Comparison of ENCODE assay signal across 22 cellular contexts in the genomic region with DNA sequence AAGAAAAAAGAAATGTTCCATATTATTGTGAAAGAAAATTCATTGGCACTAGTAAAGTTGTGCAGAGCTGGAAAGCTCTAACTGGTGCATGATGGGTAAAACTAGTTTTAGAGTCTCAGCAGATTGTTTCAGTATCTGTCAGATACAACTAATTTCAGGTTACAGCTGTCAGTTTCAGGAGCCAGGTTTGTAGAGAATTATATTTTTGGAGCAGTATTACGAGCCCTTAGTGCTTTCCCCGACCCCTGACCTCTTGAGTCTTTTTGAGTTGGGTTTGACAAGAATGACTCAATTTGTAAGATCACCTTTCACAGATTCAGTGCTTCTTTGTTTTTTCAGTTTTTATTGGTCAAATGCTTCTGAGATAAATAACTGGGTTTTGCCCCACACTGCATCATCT.
DNase-seq lines count a peak whose midpoint lies in the region; ATAC-seq, FAIRE-seq and TF ChIP-seq lines count a peak whose summit lies in the region.
"Had no signal": no experiment of that assay in that cellular context is flagged by ENCODE, and none has a peak within 500 bp of the region (broad histone marks: within the 10 kb centered on the region; RNA-seq: fewer than 3 reads in every experiment).

No MANE protein-coding gene starts in this region.

- H3K36me3 Mint-ChIP-seq in activated CD4-positive, alpha-beta T cell treated with anti-CD3 and anti-CD28 coated beads for 36 hours (ENCODE audit: low read depth): no peaks in the 10 kb centered on the region

- RAD21 ChIA-PET in GM12878 (lab: Charles Lee; ENCODE audit: unreplicated experiment): no interaction called here

- H3F3A ChIP-seq in SK-N-SH (replicated peaks; ENCODE audit: insufficient read depth): no peaks in the 10 kb centered on the region

- WGBS in SK-N-SH (ENCODE audit: low lambda C conversion rate): 29% methylated on average over 2 of the region's 2 CpGs
- 3% methylated on average over 2 of the region's 2 CpGs for WGBS in GM12878 (ENCODE audit: insufficient coverage, insufficient replicate concordance, low lambda C conversion rate, missing lambda C conversion rate)

- no peaks in the 10 kb centered on the region for H3K36me3 ChIP-seq in SK-N-SH (replicated peaks in 1 of 2; ENCODE audit: control insufficient read depth in 1 of 2, insufficient read depth in 2 of 2, low read length in 1 of 2)
- H3K36me3 ChIP-seq in GM12878 (ENCODE audit: control insufficient read depth in 2 of 2, insufficient read depth in 2 of 2, low read length in 1 of 2): no peaks in the 10 kb centered on the region
- H3K36me3 ChIP-seq in Karpas-422 (ENCODE audit: insufficient read depth, low read length): no peaks in the 10 kb centered on the region

- SMC1A ChIA-PET in GM12878 (lab: Charles Lee; ENCODE audit: uncharacterized antibody, unreplicated experiment): no interaction called here

- H3K9me2 ChIP-seq in SK-N-SH: no peaks in the 10 kb centered on the region
- no peaks in the 10 kb centered on the region for H3K9me2 ChIP-seq in Karpas-422 (replicated peaks; ENCODE audit: insufficient read depth, low read length)

- H3K4me1 ChIP-seq in SK-N-SH (ENCODE audit: control insufficient read depth in 1 of 2, insufficient read depth in 2 of 2, low read depth in 1 of 2, low read length in 1 of 2) (no peaks in the 10 kb centered on the region), GM12878 (ENCODE audit: control insufficient read depth, insufficient read depth, low read length) (no peaks in the 10 kb centered on the region), Karpas-422 (ENCODE audit: low read length) (no peaks in the 10 kb centered on the region)
- H3K4me1 ChIP-seq: A549, Caco-2 had no signal

- in situ Hi-C loops in GM12878 (cut with MboI): no loop called here

- ATAC-seq in SK-N-SH treated with all-trans-retinoic acid at 6 μM for 48 hours (no peak), HG02610 (IDR thresholded peaks at IDR 0.05; ENCODE audit: unreplicated experiment) (peak; percentile 78), HG03066 (IDR thresholded peaks at IDR 0.05; ENCODE audit: low read depth, unreplicated experiment) (peak; percentile 50), GM12878 (0 out of 3 replicates have a peak, but pooled peaks have one; percentile 15)
- ATAC-seq in activated CD4-positive, alpha-beta T cell treated with anti-CD3 and anti-CD28 coated beads for 36 hours: no peak
- ATAC-seq: A549 had no signal

- H3K9me3 ChIP-seq in SK-N-SH (no peaks in the 10 kb centered on the region), GM12878 (replicated peaks; ENCODE audit: control insufficient read depth, insufficient read depth, low read length) (no peaks in the 10 kb centered on the region), Karpas-422 (ENCODE audit: low read length) (peaks cover 18% of the 10 kb centered on the region)
- H3K9me3 ChIP-seq: A549, Caco-2 had no signal

- H3K27ac ChIP-seq in SK-N-SH (ENCODE audit: low read depth in 2 of 2, low read length in 1 of 2) (no peak overlapping the region), GM12878 (ENCODE audit: control insufficient read depth, insufficient read depth) (no peak overlapping the region), Karpas-422 (ENCODE audit: low read length) (no peak overlapping the region)
- H3K27ac ChIP-seq: 22Rv1, A549, C4-2B, GM23248, HL-60 had no signal

- peaks cover 2% of the 10 kb centered on the region for H3K9me3 Mint-ChIP-seq in activated CD4-positive, alpha-beta T cell treated with anti-CD3 and anti-CD28 coated beads for 36 hours (ENCODE audit: low read depth)

- TF ChIP-seq EP300 in SK-N-SH (IDR thresholded peaks at IDR 0.05; ENCODE audit: borderline replicate concordance in 1 of 2, low read depth in 1 of 2, low read length in 1 of 2) (no peak), GM12878 (IDR thresholded peaks at IDR 0.05; ENCODE audit: borderline replicate concordance in 1 of 2, control insufficient read depth in 1 of 2, low read depth in 2 of 2, low read length in 2 of 2) (no peak)

- TF ChIP-seq POLR2A in GM12878 (IDR thresholded peaks at IDR 0.05; ENCODE audit: low read depth, low read length): no peak

- POLR2A ChIA-PET in SK-N-SH (lab: Yijun Ruan, JAX): no interaction called here
- POLR2A ChIA-PET in GM12878 (lab: Charles Lee): no interaction called here
- POLR2A ChIA-PET in activated CD4-positive, alpha-beta T cell treated with anti-CD3 and anti-CD28 coated beads for 36 hours (lab: Charles Lee): no interaction called here

- H3K27ac Mint-ChIP-seq in activated CD4-positive, alpha-beta T cell treated with anti-CD3 and anti-CD28 coated beads for 36 hours: no peak overlapping the region
- H3K27ac Mint-ChIP-seq: CD4-positive, alpha-beta T cell had no signal

- H3K27me3 Mint-ChIP-seq in activated CD4-positive, alpha-beta T cell treated with anti-CD3 and anti-CD28 coated beads for 36 hours: no peaks in the 10 kb centered on the region
- H3K27me3 Mint-ChIP-seq: CD4-positive, alpha-beta T cell had no signal

- H3K27me3 ChIP-seq in SK-N-SH (ENCODE audit: insufficient read depth) (no peaks in the 10 kb centered on the region), GM12878 (replicated peaks in 1 of 2; ENCODE audit: control insufficient read depth in 2 of 2, insufficient read depth in 2 of 2, low read length in 1 of 2) (no peaks in the 10 kb centered on the region), Karpas-422 (ENCODE audit: low read length) (no peaks in the 10 kb centered on the region)

- intact Hi-C loops in GM12878 (cut with micrococcal nuclease; ENCODE audit: unreplicated experiment): no loop called here
- intact Hi-C loops in activated CD4-positive, alpha-beta T cell treated with anti-CD3 and anti-CD28 coated beads for 36 hours (cut with DNase I, micrococcal nuclease): no loop called here

- H4K20me1 ChIP-seq in SK-N-SH (ENCODE audit: insufficient read depth): no peaks in the 10 kb centered on the region
- H4K20me1 ChIP-seq in GM12878 (ENCODE audit: control insufficient read depth, insufficient read depth): no peaks in the 10 kb centered on the region
- H4K20me1 ChIP-seq in Karpas-422 (ENCODE audit: insufficient read depth, low read depth, low read length): no peaks in the 10 kb centered on the region

- BruUV-seq in GM12878 (replicated peaks; lab: Mats Ljungman, UMichigan): no TSS peak

- TF ChIP-seq RAD21 in SK-N-SH (IDR thresholded peaks at IDR 0.05; ENCODE audit: low read length): no peak
- TF ChIP-seq RAD21 in GM12878 (IDR thresholded peaks at IDR 0.05; ENCODE audit: insufficient read depth, low read depth, low read length): no peak

- H3K9ac ChIP-seq in SK-N-SH: no peak overlapping the region
- no peak overlapping the region for H3K9ac ChIP-seq in GM12878 (ENCODE audit: control insufficient read depth, insufficient read depth, low read length)
- H3K9ac ChIP-seq in Karpas-422 (ENCODE audit: low read length): no peak overlapping the region
- H3K9ac ChIP-seq: GM23248 had no signal

- TF ChIP-seq CTCF in SK-N-SH (IDR thresholded peaks at IDR 0.05) (no peak), GM12878 (IDR thresholded peaks at IDR 0.05 in 2 of 3, conservative IDR thresholded peaks at IDR 0.05 in 1 of 3; ENCODE audit: control insufficient read depth in 2 of 3, extremely low read depth in 1 of 3, insufficient read depth in 1 of 3, low read depth in 3 of 3, low read length in 3 of 3) (no peak)

- H3K4me1 Mint-ChIP-seq in activated CD4-positive, alpha-beta T cell treated with anti-CD3 and anti-CD28 coated beads for 36 hours: no peaks in the 10 kb centered on the region

- no peak for FAIRE-seq in GM12878 (lab: Jason Lieb, UNC)
- FAIRE-seq: A549, D721Med, H54 had no signal

- H3K4me3 ChIP-seq in SK-N-SH (ENCODE audit: low read depth in 2 of 2, low read length in 1 of 2) (no peak overlapping the region), GM12878 (no peak overlapping the region), Karpas-422 (ENCODE audit: low read length) (no peak overlapping the region)
- H3K4me3 ChIP-seq: A549, GM23248 had no signal

- 0 out of 2 replicates have a peak overlapping the region, but pooled peaks have one; percentile 31 for H2AFZ ChIP-seq in SK-N-SH (ENCODE audit: low read depth)
- H2AFZ ChIP-seq in GM12878 (ENCODE audit: control insufficient read depth, low read depth, low read length): no peak overlapping the region
- no peak overlapping the region for H2AFZ ChIP-seq in Karpas-422 (ENCODE audit: low read length)
- H2AFZ ChIP-seq: GM23248 had no signal

- H3K4me2 ChIP-seq in SK-N-SH: no peak overlapping the region
- no peak overlapping the region for H3K4me2 ChIP-seq in GM12878 (ENCODE audit: control insufficient read depth, insufficient read depth)
- no peak overlapping the region for H3K4me2 ChIP-seq in Karpas-422 (ENCODE audit: low read depth, low read length, poor library complexity, severe bottlenecking)
- H3K4me2 ChIP-seq: A549 had no signal

- H3K79me2 ChIP-seq in SK-N-SH (ENCODE audit: insufficient read depth) (no peaks in the 10 kb centered on the region), GM12878 (ENCODE audit: control insufficient read depth, insufficient read depth, low read length) (no peaks in the 10 kb centered on the region), Karpas-422 (ENCODE audit: low read length) (no peaks in the 10 kb centered on the region)

- H3K4me3 Mint-ChIP-seq in activated CD4-positive, alpha-beta T cell treated with anti-CD3 and anti-CD28 coated beads for 36 hours: no peak overlapping the region
- H3K4me3 Mint-ChIP-seq: CD4-positive, alpha-beta T cell had no signal

- CTCF ChIA-PET in SK-N-SH (lab: Yijun Ruan, JAX): no interaction called here
- CTCF ChIA-PET in GM12878 (lab: Yijun Ruan, JAX): no interaction called here
- CTCF ChIA-PET in activated CD4-positive, alpha-beta T cell treated with anti-CD3 and anti-CD28 coated beads for 36 hours (lab: Charles Lee): interaction anchor here (0.6 kb wide), 1 partner anchor 232 kb away, joined by 3 read pairs; no protein-coding TSS in a partner anchor

- DNase-seq in SK-N-SH (no peak), GM12878 (ENCODE audit: low read depth, low spot score) (no peak), Karpas-422 (no peak), DMS 273 (lab: John Stamatoyannopoulos, UW; ENCODE audit: unreplicated experiment) (no peak)
- DNase-seq in activated CD4-positive, alpha-beta T cell treated with anti-CD3 and anti-CD28 coated beads for 36 hours: no peak
- DNase-seq: AML-193; Caco-2; CD4-positive, alpha-beta T cell; DMS153; DMS79; GDM1; GM23248; HCEC 1CT had no signal

TF ChIP-seq in SK-N-SH treated with all-trans-retinoic acid at 6 μM for 48 hours, 23 proteins besides CTCF, POLR2A, EP300 and RAD21 (continues in another document):
- TF ChIP-seq ZC3H10 (CRISPR knock-in tag; IDR thresholded peaks at IDR 0.05) (no peak), ZNF8 (CRISPR knock-in tag; IDR thresholded peaks at IDR 0.05) (no peak)

TF ChIP-seq in GM12878, 131 proteins besides CTCF, POLR2A, EP300 and RAD21 (continues in another document):
- no peak for TF ChIP-seq RAD51 (IDR thresholded peaks at IDR 0.05)

Comparison
In these comparisons a context has a peak if more than half of its experiments do, and no peak if none do; other contexts are left out.
1. ATAC-seq: peak in HG02610 (single experiment), HG03066 (single experiment) and GM12878 (single experiment); none in SK-N-SH treated with all-trans-retinoic acid at 6 μM for 48 hours (single experiment) and activated CD4-positive, alpha-beta T cell treated with anti-CD3 and anti-CD28 coated beads for 36 hours (single experiment).